ENCODE assay signal across 9 cellular contexts in genomic region chr3:143165211-143165610, GRCh38. TPM values are rescaled to one million over a fixed set of nuclear protein-coding genes. Genes with fewer than 3 reads are reported as not detected.
DNase-seq lines count a peak whose midpoint lies in the region; ATAC-seq lines count a peak whose summit lies in the region.
"Had no signal": no experiment of that assay in that cellular context is flagged by ENCODE, and none has a peak within 500 bp of the region (broad histone marks: within the 10 kb centered on the region; RNA-seq: fewer than 3 reads in every experiment).

No MANE protein-coding gene starts in this region.

- CTCF ChIA-PET in activated CD4-positive, alpha-beta memory T cell treated with anti-CD3 and anti-CD28 coated beads for 36 hours (lab: Charles Lee), result interaction anchor here (0.8 to 0.9 kb wide), 2 partner anchors 33 to 44 kb away, joined by 3 read pairs; no protein-coding TSS in a partner anchor

- no peaks in the 10 kb centered on the region for H3K36me3 ChIP-seq in thymus (ENCODE audit: control insufficient read depth, insufficient read depth)

- no peaks in the 10 kb centered on the region for H3K27me3 Mint-ChIP-seq in activated naive CD4-positive, alpha-beta T cell treated with anti-CD3 and anti-CD28 coated beads, Interleukin-2, amount 50 U/mL, for 24 hours
- H3K27me3 Mint-ChIP-seq in activated CD4-positive, alpha-beta memory T cell treated with anti-CD3 and anti-CD28 coated beads for 36 hours, result peaks cover 2% of the 10 kb centered on the region

- no peaks in the 10 kb centered on the region for H3K9me3 ChIP-seq in thymus (ENCODE audit: control insufficient read depth)

- H3K36me3 Mint-ChIP-seq in activated naive CD4-positive, alpha-beta T cell treated with anti-CD3 and anti-CD28 coated beads, Interleukin-2, amount 50 U/mL, for 24 hours, result peaks cover 3% of the 10 kb centered on the region
- no peaks in the 10 kb centered on the region for H3K36me3 Mint-ChIP-seq in activated CD4-positive, alpha-beta memory T cell treated with anti-CD3 and anti-CD28 coated beads for 36 hours

- H3K27ac Mint-ChIP-seq in activated naive CD4-positive, alpha-beta T cell treated with anti-CD3 and anti-CD28 coated beads, Interleukin-2, amount 50 U/mL, for 24 hours, result peak overlapping the region; percentile 93
- H3K27ac Mint-ChIP-seq in activated CD4-positive, alpha-beta memory T cell treated with anti-CD3 and anti-CD28 coated beads for 36 hours, result peak overlapping the region; percentile 87

- peaks cover 78% of the 10 kb centered on the region for H3K4me1 Mint-ChIP-seq in activated naive CD4-positive, alpha-beta T cell treated with anti-CD3 and anti-CD28 coated beads, Interleukin-2, amount 50 U/mL, for 24 hours
- peaks cover 56% of the 10 kb centered on the region for H3K4me1 Mint-ChIP-seq in activated CD4-positive, alpha-beta memory T cell treated with anti-CD3 and anti-CD28 coated beads for 36 hours (ENCODE audit: low read depth)

- H3K4me3 ChIP-seq in thymus (ENCODE audit: low read length), result no peak overlapping the region

- ATAC-seq in HG02623 (IDR thresholded peaks at IDR 0.05; ENCODE audit: unreplicated experiment), result peak; percentile 21

- intact Hi-C loops in activated CD4-positive, alpha-beta memory T cell treated with anti-CD3 and anti-CD28 coated beads for 36 hours (cut with micrococcal nuclease), result loop anchor here (1.0 to 5.0 kb wide), 9 partner anchors 44 to 807 kb away; partner anchors contain the start of genes DIPK2A and U2SURP

- POLR2A ChIA-PET in activated CD4-positive, alpha-beta memory T cell treated with anti-CD3 and anti-CD28 coated beads for 36 hours (lab: Charles Lee), result interaction anchor here (0.7 kb wide), 1 partner anchor 195 kb away, joined by 3 read pairs; no protein-coding TSS in a partner anchor

- H3K27ac ChIP-seq in thymus (ENCODE audit: low read depth), result peak overlapping the region; percentile 55

- H3K27me3 ChIP-seq in thymus (ENCODE audit: control insufficient read depth, insufficient read depth), result no peaks in the 10 kb centered on the region

- no peaks in the 10 kb centered on the region for H3K9me3 Mint-ChIP-seq in activated naive CD4-positive, alpha-beta T cell treated with anti-CD3 and anti-CD28 coated beads, Interleukin-2, amount 50 U/mL, for 24 hours
- no peaks in the 10 kb centered on the region for H3K9me3 Mint-ChIP-seq in activated CD4-positive, alpha-beta memory T cell treated with anti-CD3 and anti-CD28 coated beads for 36 hours

- WGBS in thymus, result 93% methylated on average over 1 of the region's 1 CpG

- H3K4me1 ChIP-seq in thymus (ENCODE audit: control insufficient read depth, insufficient read depth, low read length), result peaks cover 14% of the 10 kb centered on the region

- DNase-seq in activated naive CD4-positive, alpha-beta T cell treated with anti-CD3 and anti-CD28 coated beads, Interleukin-2, amount 50 U/mL, for 16 hours, result no peak
- no peak for DNase-seq in activated CD4-positive, alpha-beta memory T cell treated with anti-CD3 and anti-CD28 coated beads for 36 hours
- DNase-seq in stimulated activated naive CD4-positive, alpha-beta T cell treated with Interleukin-2 at 50 U/mL for 16 hours (lab: John Stamatoyannopoulos, UW), result no peak
- no peak for DNase-seq in stimulated activated CD8-positive, alpha-beta memory T cell treated with anti-CD3 and anti-CD28 coated beads, Interleukin-4, amount 100 ng/mL, for 48 hours
- DNase-seq in nucleus accumbens (lab: John Stamatoyannopoulos, UW), result no peak
- DNase-seq: NCI-H187 had no signal

- peak overlapping the region; percentile 72 for H3K4me3 Mint-ChIP-seq in activated naive CD4-positive, alpha-beta T cell treated with anti-CD3 and anti-CD28 coated beads, Interleukin-2, amount 50 U/mL, for 24 hours
- peak overlapping the region; percentile 22 for H3K4me3 Mint-ChIP-seq in activated CD4-positive, alpha-beta memory T cell treated with anti-CD3 and anti-CD28 coated beads for 36 hours

RNA-seq across cellular contexts. Expression of gene CHST2, which starts 45.6 kb away (rescaled TPM):
- 1 to 10 TPM; 4.5 to 4.7 TPM for total RNA-seq in activated CD4-positive, alpha-beta memory T cell treated with anti-CD3 and anti-CD28 coated beads for 36 hours
- polyA plus RNA-seq in thymus, result 16.5 TPM
